Comparison of ENCODE assay signal across 8 cellular contexts in the genomic region with DNA sequence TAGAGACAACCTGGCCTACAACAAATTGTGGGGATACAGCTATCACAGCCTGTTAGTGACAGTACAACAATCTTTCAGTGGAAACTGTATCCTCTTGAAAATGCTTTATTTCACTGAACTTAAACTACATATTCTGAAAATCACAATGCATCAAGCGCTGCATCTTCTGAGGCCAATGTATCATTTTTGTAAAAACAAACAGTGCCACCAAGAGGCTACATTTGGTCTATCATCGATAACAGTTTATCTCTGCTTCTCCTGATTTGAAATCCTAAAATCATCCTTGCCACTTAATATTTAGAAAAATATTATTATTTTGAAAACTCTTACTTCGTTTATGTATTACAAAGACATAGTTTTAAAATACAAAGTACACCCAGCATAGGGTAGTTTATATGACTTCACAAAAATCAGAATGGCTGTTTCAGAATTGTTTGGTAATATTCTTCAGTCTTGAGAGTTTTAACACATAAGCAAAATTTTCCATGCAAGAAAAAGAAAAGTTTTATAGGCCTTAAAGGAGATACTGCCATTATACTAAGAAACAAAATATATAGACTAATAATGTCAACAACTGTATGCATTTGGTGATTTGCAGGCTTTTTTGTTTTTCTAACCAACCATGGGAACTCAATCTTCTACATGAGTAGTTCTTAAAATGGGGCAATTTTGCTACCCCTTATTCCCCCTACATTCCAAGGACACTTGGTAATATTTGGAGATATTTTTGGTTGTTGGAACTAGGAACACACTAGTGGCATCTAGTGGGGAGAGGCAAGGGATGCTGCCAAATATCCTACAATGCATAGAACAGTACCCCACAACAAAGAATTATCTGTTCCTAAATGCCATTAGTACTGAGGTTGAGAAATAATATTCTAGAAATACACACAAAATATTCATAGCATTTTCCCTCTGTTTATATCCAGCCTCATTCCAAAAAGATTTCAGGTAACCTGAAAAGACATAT. TPM values are rescaled to one million over a fixed set of nuclear protein-coding genes. Genes with fewer than 3 reads are reported as not detected.
DNase-seq lines count a peak whose midpoint lies in the region; ATAC-seq and TF ChIP-seq lines count a peak whose summit lies in the region.

No MANE protein-coding gene starts in this region.

- H3K4me2 ChIP-seq in H9 (ENCODE audit: insufficient read depth, insufficient read length, low read length) (no peak overlapping the region), SK-N-SH (no peak overlapping the region)

- no peaks in the 10 kb centered on the region for H3K36me3 Mint-ChIP-seq in H9 (ENCODE audit: insufficient read depth in 1 of 3, low read depth in 3 of 3)

- no peak overlapping the region for H3K9ac ChIP-seq in H9 (ENCODE audit: extremely low read depth, insufficient read length, low read length)
- H3K9ac ChIP-seq in SK-N-SH = no peak overlapping the region

- H4K8ac ChIP-seq in H9 (replicated peaks; ENCODE audit: insufficient read length, low read depth, low read length) = no peak overlapping the region

- no peak overlapping the region for H2BK20ac ChIP-seq in H9 (ENCODE audit: low read depth, low read length, poor library complexity, severe bottlenecking)

- H3K27me3 ChIP-seq in AG04450 (ENCODE audit: control insufficient read depth, insufficient read depth, low read length) (no peaks in the 10 kb centered on the region), H9 (ENCODE audit: insufficient read depth, low read length) (no peaks in the 10 kb centered on the region), SK-N-SH (ENCODE audit: insufficient read depth) (no peaks in the 10 kb centered on the region), kidney epithelial cell (ENCODE audit: control insufficient read depth, insufficient read depth, low read length) (no peaks in the 10 kb centered on the region)

- H3K23me2 ChIP-seq in H9 (ENCODE audit: insufficient read length, low read depth, low read length, poor library complexity, severe bottlenecking) = no peaks in the 10 kb centered on the region

- no peak overlapping the region for H4K91ac ChIP-seq in H9 (ENCODE audit: insufficient read length, low read depth, low read length)

- no peak overlapping the region for H3K4me3 Mint-ChIP-seq in H9

- no peaks in the 10 kb centered on the region for H3K9me2 ChIP-seq in SK-N-SH

- no peaks in the 10 kb centered on the region for H3K9me3 Mint-ChIP-seq in H9

- H3K56ac ChIP-seq in H9 (ENCODE audit: insufficient read length, low read depth, low read length) = no peak overlapping the region

- no peak for DNase-seq in AG04450 (ENCODE audit: low read depth, low spot score)
- DNase-seq in H9 = no peak
- DNase-seq in SK-N-SH = no peak
- DNase-seq in kidney epithelial cell (ENCODE audit: low read depth) = no peak
- DNase-seq in NCI-H187 treated with DMSO at 0.1 percent for 48 hours (lab: John Stamatoyannopoulos, UW) = no peak
- DNase-seq in NCI-H2107 treated with DMSO at 0.1 percent for 48 hours (lab: John Stamatoyannopoulos, UW; ENCODE audit: unreplicated experiment) = no peak
- no peak for DNase-seq in NCI-H1048 (lab: John Stamatoyannopoulos, UW)

- TF ChIP-seq EP300 in SK-N-SH (IDR thresholded peaks at IDR 0.05; ENCODE audit: borderline replicate concordance in 1 of 2, low read depth in 1 of 2, low read length in 1 of 2) = no peak

- H3K79me2 ChIP-seq in H9 (ENCODE audit: insufficient read depth, low read length) = no peaks in the 10 kb centered on the region
- no peaks in the 10 kb centered on the region for H3K79me2 ChIP-seq in SK-N-SH (ENCODE audit: insufficient read depth)

- H3K4me3 ChIP-seq in AG04450 (ENCODE audit: low read depth, low read length) (no peak overlapping the region), SK-N-SH (ENCODE audit: low read depth in 2 of 2, low read length in 1 of 2) (no peak overlapping the region; a peak in 1 of 4 replicates), kidney epithelial cell (ENCODE audit: low read depth, low read length) (no peak overlapping the region)

- WGBS in H9 (ENCODE audit: extremely low coverage, insufficient read length, low lambda C conversion rate) = no CpG with 5 or more reads among the region's 3 CpGs
- 0% methylated on average over 3 of the region's 3 CpGs for WGBS in SK-N-SH (ENCODE audit: low lambda C conversion rate)

- H2BK5ac ChIP-seq in H9 (ENCODE audit: insufficient read length, low read length) = no peak overlapping the region

- H3K4me1 Mint-ChIP-seq in H9 = no peaks in the 10 kb centered on the region

- no peak for ATAC-seq in HG03469 (IDR thresholded peaks at IDR 0.05; ENCODE audit: unreplicated experiment)

- H3K27ac ChIP-seq in AG04450 (ENCODE audit: low read depth, low read length) (no peak overlapping the region), H9 (ENCODE audit: insufficient read length, low read depth, low read length) (no peak overlapping the region), SK-N-SH (ENCODE audit: low read depth in 2 of 2, low read length in 1 of 2) (no peak overlapping the region)

- POLR2A ChIA-PET in AG04450 (lab: Yijun Ruan, JAX) = no interaction called here
- POLR2A ChIA-PET in SK-N-SH (lab: Yijun Ruan, JAX) = no interaction called here

- no peak overlapping the region for H2BK120ac ChIP-seq in H9 (ENCODE audit: low read depth, low read length, poor library complexity, severe bottlenecking)

- H2BK12ac ChIP-seq in H9 (ENCODE audit: insufficient read length, low read depth, low read length) = no peak overlapping the region

- H3K27ac Mint-ChIP-seq in H9 = no peak overlapping the region

- no peak overlapping the region for H3K18ac ChIP-seq in H9 (ENCODE audit: insufficient read length, low read depth, low read length)

- H3K4ac ChIP-seq in H9 (ENCODE audit: low read depth, low read length) = no peak overlapping the region

- H4K5ac ChIP-seq in H9 (ENCODE audit: insufficient read length, low read depth, low read length) = no peak overlapping the region

- H3K9me3 ChIP-seq in AG04450 (ENCODE audit: control insufficient read depth, insufficient read depth, low read length) = no peaks in the 10 kb centered on the region; the same call in 1 of the 2 replicates
- H3K9me3 ChIP-seq in H9 (ENCODE audit: control insufficient read depth, low read depth, low read length) = no peaks in the 10 kb centered on the region
- no peaks in the 10 kb centered on the region for H3K9me3 ChIP-seq in SK-N-SH

- H2BK15ac ChIP-seq in H9 (ENCODE audit: low read depth, low read length) = no peak overlapping the region

- CTCF ChIA-PET in AG04450 (lab: Charles Lee) = no interaction called here
- CTCF ChIA-PET in SK-N-SH (lab: Yijun Ruan, JAX) = interaction anchor here (1.0 to 2.0 kb wide), 4 partner anchors 10 to 937 kb away, joined by 3 to 6 read pairs (median 4); no protein-coding TSS in a partner anchor

- no peak overlapping the region for H2AK5ac ChIP-seq in H9 (ENCODE audit: insufficient read length, low read length)

- TF ChIP-seq RAD21 in SK-N-SH (IDR thresholded peaks at IDR 0.05; ENCODE audit: low read length) = peak; percentile 61

- H3K36me3 ChIP-seq in SK-N-SH (replicated peaks in 1 of 2; ENCODE audit: control insufficient read depth in 1 of 2, insufficient read depth in 2 of 2, low read length in 1 of 2) (no peaks in the 10 kb centered on the region), kidney epithelial cell (ENCODE audit: control insufficient read depth, insufficient read depth, low read length) (no peaks in the 10 kb centered on the region)

- H3K4me1 ChIP-seq in H9 (ENCODE audit: insufficient read depth, low read length) (no peaks in the 10 kb centered on the region), SK-N-SH (ENCODE audit: control insufficient read depth in 1 of 2, insufficient read depth in 2 of 2, low read depth in 1 of 2, low read length in 1 of 2) (no peaks in the 10 kb centered on the region)

- TF ChIP-seq CTCF in AG04450 (IDR thresholded peaks at IDR 0.05; ENCODE audit: low read depth, low read length) = 0 out of 2 replicates have a peak, but pooled peaks have one; percentile 10
- TF ChIP-seq CTCF in H9 (conservative IDR thresholded peaks at IDR 0.05) = peak; percentile 57; the same call in 2 of the 3 replicates
- TF ChIP-seq CTCF in SK-N-SH (IDR thresholded peaks at IDR 0.05) = peak; percentile 52
- peak; percentile 44 for TF ChIP-seq CTCF in kidney epithelial cell (IDR thresholded peaks at IDR 0.05; ENCODE audit: insufficient read depth, low read length, poor library complexity, severe bottlenecking)

- H4K20me1 ChIP-seq in H9 (ENCODE audit: control insufficient read depth, insufficient read depth, insufficient read length) = no peaks in the 10 kb centered on the region
- H4K20me1 ChIP-seq in SK-N-SH (ENCODE audit: insufficient read depth) = no peaks in the 10 kb centered on the region

- H3T11ph ChIP-seq in H9 (ENCODE audit: low read length) = no peak overlapping the region

- no peak overlapping the region for H3K23ac ChIP-seq in H9 (ENCODE audit: insufficient read length, low read depth, low read length)

- H2AFZ ChIP-seq in H9 (ENCODE audit: low read length) = no peak overlapping the region
- H2AFZ ChIP-seq in SK-N-SH (ENCODE audit: low read depth) = no peak overlapping the region

- no peaks in the 10 kb centered on the region for H3F3A ChIP-seq in SK-N-SH (replicated peaks; ENCODE audit: insufficient read depth)

- no peak overlapping the region for H3K14ac ChIP-seq in H9 (ENCODE audit: insufficient read depth, low read length)

- no peaks in the 10 kb centered on the region for H3K27me3 Mint-ChIP-seq in H9 (ENCODE audit: low read depth)

- no peaks in the 10 kb centered on the region for H3K79me1 ChIP-seq in H9 (ENCODE audit: insufficient read depth, low read depth, low read length, poor library complexity, severe bottlenecking)

TF ChIP-seq in SK-N-SH, 30 proteins besides CTCF, POLR2A, EP300 and RAD21 (continues in another document):
- TF ChIP-seq POLR2AphosphoS5 (IDR thresholded peaks at IDR 0.05; ENCODE audit: low read depth, low read length) (no peak), FOXM1 (IDR thresholded peaks at IDR 0.05; ENCODE audit: low read depth) (no peak), ELF1 (IDR thresholded peaks at IDR 0.05) (no peak), GATA2 (CRISPR knock-in tag; IDR thresholded peaks at IDR 0.05) (no peak), JUND (IDR thresholded peaks at IDR 0.05) (no peak), RFX5 (IDR thresholded peaks at IDR 0.05; ENCODE audit: low read length) (no peak)

RNA-seq across cellular contexts. Expression of a gene that starts 42.3 kb away (rescaled TPM):
- 0.02 TPM in 1 of 2 replicates, not detected in the other for polyA plus RNA-seq in AG04450 (2011; rRNA removed)
- polyA minus RNA-seq in AG04450 (2011; rRNA and poly(A)+ RNA removed) = not detected in 2 replicates
- 2.4 and 2.9 TPM in 2 replicates for total RNA-seq in H9 (2021)
- 0.02 TPM in 2 replicates for polyA plus RNA-seq in SK-N-SH (2012; rRNA removed)
- under 0.01 TPM in 2 replicates for polyA plus RNA-seq in SK-N-SH (2012; cell fraction: cytosol; rRNA removed)
- polyA plus RNA-seq in SK-N-SH (2012; cell fraction: nucleus; rRNA removed) = 0.05 TPM in 1 of 2 replicates, not detected in the other
- total RNA-seq in kidney epithelial cell = 0.38 and 0.62 TPM in 2 replicates
